Comparison of ENCODE assay signal across 9 cellular contexts in genomic region chr3:16912400-16913263, GRCh38. TPM values are rescaled to one million over a fixed set of nuclear protein-coding genes. Genes with fewer than 3 reads are reported as not detected.
DNase-seq lines count a peak whose midpoint lies in the region; ATAC-seq lines count a peak whose summit lies in the region.
"Had no signal": no experiment of that assay in that cellular context is flagged by ENCODE, and none has a peak within 500 bp of the region (broad histone marks: within the 10 kb centered on the region; RNA-seq: fewer than 3 reads in every experiment).

No MANE protein-coding gene starts in this region.

- peaks cover 10% of the 10 kb centered on the region for H3K36me3 Mint-ChIP-seq in T-cell

- CTCF ChIA-PET in T-cell (lab: Charles Lee), result no interaction called here

- no peaks in the 10 kb centered on the region for H3K9me3 Mint-ChIP-seq in T-cell

- peak overlapping the region in 1 of 3 donors; percentile 21 for H3K4me3 Mint-ChIP-seq in T-cell

- H3K27me3 Mint-ChIP-seq in T-cell, result no peaks in the 10 kb centered on the region

- peaks cover 5% of the 10 kb centered on the region for H3K36me3 ChIP-seq in effector memory CD4-positive, alpha-beta T cell (ENCODE audit: control insufficient read depth, insufficient read depth, low read length)

- POLR2A ChIA-PET in T-cell (lab: Charles Lee), result no interaction called here

- H3K27me3 ChIP-seq in effector memory CD4-positive, alpha-beta T cell (replicated peaks; ENCODE audit: control insufficient read depth, insufficient read depth, low read length, poor library complexity, severe bottlenecking), result no peaks in the 10 kb centered on the region

- no peak overlapping the region for H3K27ac ChIP-seq in effector memory CD4-positive, alpha-beta T cell (ENCODE audit: insufficient read depth, low read length, poor library complexity, severe bottlenecking)

- peak; percentile 84 for DNase-seq in G401 (ENCODE audit: low spot score)
- DNase-seq in T-cell, result no peak
- DNase-seq in effector memory CD4-positive, alpha-beta T cell, result no peak
- no peak for DNase-seq in hippocampal formation (lab: John Stamatoyannopoulos, UW)
- no peak for DNase-seq in ecto neural progenitor cell (ENCODE audit: low spot score)
- DNase-seq in glomerular visceral epithelial cell (ENCODE audit: extremely low spot score), result no peak
- DNase-seq: mesenchymal stem cell had no signal

- peaks cover 76 to 82% (median 82%) of the 10 kb centered on the region in 3 donors for H3K4me1 Mint-ChIP-seq in T-cell

- in situ Hi-C loops in G401 (cut with HindIII; ENCODE audit: low sequenced_read_pairs), result no loop called here

- ATAC-seq in GM19395 (IDR thresholded peaks at IDR 0.05; ENCODE audit: unreplicated experiment) (peak; percentile 94), HG03095 (IDR thresholded peaks at IDR 0.05; ENCODE audit: unreplicated experiment) (peak; percentile 92), T-cell (replicated peaks in 1 of 4) (no peak)

- H3K4me1 ChIP-seq in effector memory CD4-positive, alpha-beta T cell (ENCODE audit: control insufficient read depth, insufficient read depth, low read length, poor library complexity, severe bottlenecking), result peaks cover 42% of the 10 kb centered on the region

- peak overlapping the region; percentile 4 to 14 for H3K27ac Mint-ChIP-seq in T-cell

- no peaks in the 10 kb centered on the region for H3K9me3 ChIP-seq in effector memory CD4-positive, alpha-beta T cell (ENCODE audit: control insufficient read depth, low read length)

- no peak overlapping the region for H3K4me3 ChIP-seq in effector memory CD4-positive, alpha-beta T cell (ENCODE audit: insufficient read depth, low read depth, low read length, poor library complexity, severe bottlenecking)

RNA-seq across cellular contexts. Expression of gene PLCL2, which starts 27.9 kb away (rescaled TPM):
- total RNA-seq in G401 (2014; rRNA removed; shearing (Covaris generic)), result not detected in 2 replicates
- total RNA-seq in T-cell, result 10 to 100 TPM; 53.4 to 68.1 (median 60.9) TPM

Comparison
In these comparisons a context has a peak if more than half of its experiments do, and no peak if none do; other contexts are left out.
1. ATAC-seq: peak in GM19395 (single experiment) and HG03095 (single experiment); none in T-cell (0 of 4).
2. RNA of gene PLCL2, which starts 27.9 kb away (total RNA-seq): 53.4 to 68.1 TPM in T-cell; not detected in G401; every median in the first group is over 10 times any median in the second.